Comparison of ENCODE assay signal across 8 cellular contexts in genomic region chr19:41327499-41328156, GRCh38. TPM values are rescaled to one million over a fixed set of nuclear protein-coding genes. Genes with fewer than 3 reads are reported as not detected.
DNase-seq lines count a peak whose midpoint lies in the region; ATAC-seq and TF ChIP-seq lines count a peak whose summit lies in the region.

No MANE protein-coding gene starts in this region.

- intact Hi-C loops in spleen (cut with DNase I; ENCODE audit: low total_unique reads): loop anchor here (2.0 kb wide), 1 partner anchor 19 kb away; no protein-coding TSS in a partner anchor

- WGBS in hepatocyte (ENCODE audit: low lambda C conversion rate, missing lambda C conversion rate): 81% methylated on average over 20 of the region's 35 CpGs
- WGBS in spleen, 5 donors: 2 to 8% (median 5%) methylated on average over 9 to 35 of the region's 35 CpGs

- peak; percentile 61 for DNase-seq in DMS 273 (lab: John Stamatoyannopoulos, UW; ENCODE audit: unreplicated experiment)
- no peak for DNase-seq in DMS 273 treated with DMSO at 0.1 percent for 48 hours (lab: John Stamatoyannopoulos, UW)
- DNase-seq in SJSA1 (ENCODE audit: low read depth in 1 of 2, low spot score in 2 of 2): peak in 1 of 2 experiments; percentile 73
- peak; percentile 76 for DNase-seq in activated naive CD4-positive, alpha-beta T cell treated with anti-CD3 and anti-CD28 coated beads, Interleukin-2, amount 50 U/mL, for 16 hours
- DNase-seq in hepatocyte (ENCODE audit: low spot score): no peak
- peak; percentile 98 for DNase-seq in spleen
- DNase-seq in amniotic stem cell (lab: John Stamatoyannopoulos, UW): no peak

- no peaks in the 10 kb centered on the region for H3K9me2 ChIP-seq in hepatocyte (replicated peaks; ENCODE audit: insufficient read depth)

- no peaks in the 10 kb centered on the region for H3K79me2 ChIP-seq in hepatocyte

- H4K20me1 ChIP-seq in hepatocyte (ENCODE audit: insufficient read depth, poor library complexity, severe bottlenecking): no peaks in the 10 kb centered on the region

- no peak for TF ChIP-seq CTCF in hepatocyte (IDR thresholded peaks at IDR 0.05; ENCODE audit: poor library complexity)
- peak in 4 of 11 experiments; percentile 13 to 35 (median 23) for TF ChIP-seq CTCF in spleen (IDR thresholded peaks at IDR 0.05 in 8 of 11, conservative IDR thresholded peaks at IDR 0.05 in 3 of 11)

- no peaks in the 10 kb centered on the region for H3K9me3 ChIP-seq in SJSA1 (replicated peaks)
- no peaks in the 10 kb centered on the region for H3K9me3 ChIP-seq in hepatocyte (ENCODE audit: low read depth)
- H3K9me3 ChIP-seq in spleen: no peaks in the 10 kb centered on the region

- H3K4me1 ChIP-seq in SJSA1 (replicated peaks): peaks cover 64% of the 10 kb centered on the region
- H3K4me1 ChIP-seq in hepatocyte (ENCODE audit: insufficient read depth): peaks cover 54% of the 10 kb centered on the region
- H3K4me1 ChIP-seq in spleen: peaks cover 57 to 100% (median 90%) of the 10 kb centered on the region in 6 donors

- H3K36me3 ChIP-seq in SJSA1 (peaks cover 71% of the 10 kb centered on the region), hepatocyte (replicated peaks; ENCODE audit: insufficient read depth, low read depth) (no peaks in the 10 kb centered on the region), spleen (peaks cover 0 to 63% (median 25%) of the 10 kb centered on the region in 6 donors)

- H3K27me3 ChIP-seq in SJSA1 (replicated peaks): no peaks in the 10 kb centered on the region
- H3K27me3 ChIP-seq in hepatocyte: no peaks in the 10 kb centered on the region
- no peaks in the 10 kb centered on the region for H3K27me3 ChIP-seq in spleen (replicated peaks in 1 of 7)

- ATAC-seq in HG02981 (IDR thresholded peaks at IDR 0.05; ENCODE audit: unreplicated experiment): peak; percentile 56

- H3K27ac ChIP-seq in SJSA1: peak overlapping the region; percentile 37
- H3K27ac ChIP-seq in hepatocyte: peak overlapping the region; percentile 23
- peak overlapping the region; percentile 83 to 94 (median 90) for H3K27ac ChIP-seq in spleen

- H2AFZ ChIP-seq in hepatocyte: no peak overlapping the region

- H3K4me2 ChIP-seq in hepatocyte: no peak overlapping the region

- TF ChIP-seq POLR2A in spleen (IDR thresholded peaks at IDR 0.05): no peak

- no peak overlapping the region for H3K4me3 ChIP-seq in SJSA1
- no peak overlapping the region for H3K4me3 ChIP-seq in hepatocyte
- H3K4me3 ChIP-seq in spleen: peak overlapping the region in 7 of 8 donors; percentile 15 to 57 (median 34)

RNA-seq across cellular contexts. Expression of gene CCDC97, which starts 17.7 kb away (rescaled TPM):
- 6.0 and 10.7 TPM in 2 replicates for total RNA-seq in SJSA1 (2014; rRNA removed; shearing (Covaris generic))
- total RNA-seq in hepatocyte: 11.4 and 15.1 TPM in 2 replicates
- polyA plus RNA-seq in hepatocyte: 24.4 and 32.7 TPM in 2 replicates
- total RNA-seq in spleen: 10 to 100 TPM; 20.5 to 38.2 (median 29.7) TPM
- polyA plus RNA-seq in spleen: 10 to 100 TPM; 12.7 to 18.9 (median 14.5) TPM

RNA-seq across cellular contexts. Expression of gene TGFB1, which starts 26.1 kb away (rescaled TPM):
- total RNA-seq in SJSA1 (2014; rRNA removed; shearing (Covaris generic)): 16.4 and 17.4 TPM in 2 replicates
- total RNA-seq in hepatocyte (15.7 and 17.1 TPM in 2 replicates), spleen (100 to 1,000 TPM in 6 of 7 donors, 10 to 100 TPM in 1; 79.3 to 147 (median 130) TPM)
- polyA plus RNA-seq in hepatocyte (122 and 152 TPM in 2 replicates), spleen (10 to 100 TPM; 23.0 to 56.0 (median 25.2) TPM)

RNA-seq across cellular contexts. Expression of gene B9D2, which starts 36.3 kb away (rescaled TPM):
- total RNA-seq in SJSA1 (2014; rRNA removed; shearing (Covaris generic)): 3.3 and 10.7 TPM in 2 replicates
- total RNA-seq in hepatocyte (5.3 and 6.0 TPM in 2 replicates), spleen (10 to 100 TPM in 1 of 7 donors, 1 to 10 TPM in 6; 7.5 to 10.2 (median 8.4) TPM)
- polyA plus RNA-seq in hepatocyte (9.6 and 13.2 TPM in 2 replicates), spleen (10 to 100 TPM in 2 of 3 donors, 1 to 10 TPM in 1; 8.6 to 11.9 (median 10.5) TPM)

RNA-seq across cellular contexts. Expression of gene TMEM91, which starts 48.7 kb away (rescaled TPM):
- total RNA-seq in SJSA1 (2014; rRNA removed; shearing (Covaris generic)): 0.44 and 2.5 TPM in 2 replicates
- total RNA-seq in hepatocyte: 23.6 and 27.5 TPM in 2 replicates
- 51.8 and 55.7 TPM in 2 replicates for polyA plus RNA-seq in hepatocyte
- total RNA-seq in spleen: 10 to 100 TPM; 19.3 to 62.0 (median 23.5) TPM
- 10 to 100 TPM; 13.4 to 37.1 (median 34.4) TPM for polyA plus RNA-seq in spleen

Comparison
In these comparisons a context has a peak if more than half of its experiments do, and no peak if none do; other contexts are left out.
1. DNase-seq: peak in DMS 273 (single experiment), activated naive CD4-positive, alpha-beta T cell treated with anti-CD3 and anti-CD28 coated beads, Interleukin-2, amount 50 U/mL, for 16 hours (single experiment) and spleen (single experiment); none in DMS 273 treated with DMSO at 0.1 percent for 48 hours (single experiment), hepatocyte (single experiment) and amniotic stem cell (single experiment).
2. H3K27ac ChIP-seq: peak in every context shown above with its lines; median percentile 90 in spleen; 37 in SJSA1; 23 in hepatocyte.
3. H3K4me3 ChIP-seq: peak in spleen (7 of 8); none in SJSA1 (single experiment) and hepatocyte (single experiment).